In the genomic region with DNA sequence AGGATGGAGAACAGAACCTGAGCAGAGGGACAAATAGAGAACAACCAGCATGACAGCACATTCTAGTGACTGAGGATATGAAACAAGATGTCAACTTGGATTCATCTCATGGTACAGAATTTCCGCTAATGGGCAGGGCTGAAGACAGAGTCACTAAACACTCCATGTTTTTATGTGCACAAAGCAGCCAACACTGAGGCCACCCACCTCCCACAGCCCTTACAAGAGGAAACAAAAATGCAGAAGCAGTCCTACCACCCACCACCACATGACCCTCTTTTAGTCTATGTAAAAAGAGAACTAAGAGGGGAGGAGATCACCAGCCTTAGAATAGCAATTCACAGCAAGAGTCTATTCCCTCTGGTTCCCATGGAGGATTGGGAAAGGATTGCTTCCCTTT, we compare ENCODE assay signal across 9 cellular contexts.
DNase-seq lines count a peak whose midpoint lies in the region; ATAC-seq and TF ChIP-seq lines count a peak whose summit lies in the region.
"Had no signal": no experiment of that assay in that cellular context is flagged by ENCODE, and none has a peak within 500 bp of the region (broad histone marks: within the 10 kb centered on the region; RNA-seq: fewer than 3 reads in every experiment).

No MANE protein-coding gene starts in this region.

- H3K23ac ChIP-seq in neuronal stem cell (ENCODE audit: low read depth, low read length, poor library complexity) = no peak overlapping the region

- H3K27me3 ChIP-seq in right cardiac atrium (ENCODE audit: control insufficient read depth, insufficient read depth) = no peaks in the 10 kb centered on the region
- H3K27me3 ChIP-seq in breast epithelium = no peaks in the 10 kb centered on the region
- no peaks in the 10 kb centered on the region for H3K27me3 ChIP-seq in neuronal stem cell (ENCODE audit: control insufficient read depth in 3 of 3, insufficient read depth in 3 of 3, low read depth in 1 of 3, low read length in 3 of 3)

- H3K4me3 ChIP-seq in right cardiac atrium (ENCODE audit: low read length) = no peak overlapping the region
- no peak overlapping the region for H3K4me3 ChIP-seq in breast epithelium
- H3K4me3 ChIP-seq in neuronal stem cell (ENCODE audit: low read length in 2 of 2) = no peak overlapping the region

- no peak overlapping the region for H3K18ac ChIP-seq in neuronal stem cell (ENCODE audit: low read length)

- no peak overlapping the region for H2BK120ac ChIP-seq in neuronal stem cell (ENCODE audit: low read depth, low read length)

- TF ChIP-seq POLR2A in breast epithelium (IDR thresholded peaks at IDR 0.05) = no peak

- H3K4me1 ChIP-seq in right cardiac atrium (ENCODE audit: control insufficient read depth, insufficient read depth, low read length) (no peaks in the 10 kb centered on the region), breast epithelium (no peaks in the 10 kb centered on the region), neuronal stem cell (ENCODE audit: control insufficient read depth in 2 of 2, insufficient read depth in 1 of 2, low read depth in 1 of 2, low read length in 2 of 2) (peaks cover 3 to 11% of the 10 kb centered on the region in 2 donors)

- H4K91ac ChIP-seq in neuronal stem cell (ENCODE audit: low read depth, low read length, poor library complexity) = no peak overlapping the region

- 80% methylated on average over 1 of the region's 1 CpG for WGBS in right cardiac atrium
- no CpG with 5 or more reads among the region's 1 CpG for WGBS in neuronal stem cell (ENCODE audit: extremely low coverage in 2 of 2, insufficient read length in 2 of 2, insufficient replicate concordance in 1 of 2), 2 donors

- H3K9me3 ChIP-seq in right cardiac atrium (ENCODE audit: control insufficient read depth, low read length) (no peaks in the 10 kb centered on the region), breast epithelium (no peaks in the 10 kb centered on the region), neuronal stem cell (replicated peaks in 1 of 2; ENCODE audit: control insufficient read depth in 2 of 2, insufficient read depth in 1 of 2, low read depth in 1 of 2, low read length in 2 of 2) (no peaks in the 10 kb centered on the region)

- H3K4ac ChIP-seq in neuronal stem cell (ENCODE audit: low read length) = no peak overlapping the region

- in situ Hi-C loops in GM13977 (cut with MboI; ENCODE audit: low pct_unique_long_range_greater_than_20kb, low sequenced_read_pairs, unreplicated experiment) = no loop called here

- H3K79me1 ChIP-seq in neuronal stem cell (ENCODE audit: low read depth, low read length) = no peaks in the 10 kb centered on the region

- no peak overlapping the region for H3K14ac ChIP-seq in neuronal stem cell (ENCODE audit: low read length)

- DNase-seq in GM13977 (ENCODE audit: low spot score) (peak; percentile 35), right cardiac atrium (no peak), breast epithelium (ENCODE audit: low spot score in 2 of 2) (no peak), neuronal stem cell (ENCODE audit: low spot score) (no peak), NCI-H82 treated with DMSO at 0.1 percent for 48 hours (lab: John Stamatoyannopoulos, UW; ENCODE audit: unreplicated experiment) (no peak)
- DNase-seq in stimulated activated CD4-positive, alpha-beta T cell treated with anti-CD3 and anti-CD28 coated beads, Interleukin-15, amount 100 ng/mL, for 24 hours = no peak
- DNase-seq: NK-92 treated with Interleukin-12 subunit alpha and Interleukin-12 subunit beta, amount 100 ng/mL, for 24 hours had no signal

- TF ChIP-seq CTCF in GM13977 (IDR thresholded peaks at IDR 0.05; ENCODE audit: extremely low read depth, insufficient read depth, missing control alignments) (no peak), breast epithelium (IDR thresholded peaks at IDR 0.05) (no peak)

- no peaks in the 10 kb centered on the region for H3K36me3 ChIP-seq in breast epithelium
- no peaks in the 10 kb centered on the region for H3K36me3 ChIP-seq in neuronal stem cell (replicated peaks in 1 of 2; ENCODE audit: control insufficient read depth in 2 of 2, insufficient read depth in 2 of 2, low read length in 2 of 2)

- H2BK12ac ChIP-seq in neuronal stem cell (ENCODE audit: low read length) = no peak overlapping the region

- no peak overlapping the region for H2AK5ac ChIP-seq in neuronal stem cell (ENCODE audit: low read depth, low read length)

- intact Hi-C loops in right cardiac atrium (cut with DNase I) = no loop called here
- intact Hi-C loops in breast epithelium (cut with DNase I; ENCODE audit: low total_unique reads) = no loop called here

- H3K9ac ChIP-seq in neuronal stem cell (ENCODE audit: low read depth, low read length, poor library complexity) = no peak overlapping the region

- H3K27ac ChIP-seq in right cardiac atrium (ENCODE audit: low read length) = no peak overlapping the region
- H3K27ac ChIP-seq in breast epithelium = no peak overlapping the region
- H3K27ac ChIP-seq in neuronal stem cell (replicated peaks; ENCODE audit: low read length) = no peak overlapping the region

- ATAC-seq in GM21619 (IDR thresholded peaks at IDR 0.05; ENCODE audit: unreplicated experiment) (peak; percentile 41), HG03521 (IDR thresholded peaks at IDR 0.05; ENCODE audit: unreplicated experiment) (peak; percentile 86), right cardiac atrium (peak; percentile 43 to 54)

- H4K8ac ChIP-seq in neuronal stem cell (ENCODE audit: low read depth, low read length) = no peak overlapping the region

- no peak overlapping the region for H2AFZ ChIP-seq in neuronal stem cell (ENCODE audit: low read length)

- H2BK5ac ChIP-seq in neuronal stem cell (ENCODE audit: low read length) = no peak overlapping the region

- no peak overlapping the region for H2BK15ac ChIP-seq in neuronal stem cell (ENCODE audit: low read length)

- H3K4me2 ChIP-seq in neuronal stem cell (ENCODE audit: insufficient read depth, low read length, poor library complexity, severe bottlenecking) = no peak overlapping the region
